ENCODE assay signal across 12 cellular contexts in genomic region chr7:77933394-77933793, GRCh38.
DNase-seq lines count a peak whose midpoint lies in the region; ATAC-seq and TF ChIP-seq lines count a peak whose summit lies in the region.
"Had no signal": no experiment of that assay in that cellular context is flagged by ENCODE, and none has a peak within 500 bp of the region (broad histone marks: within the 10 kb centered on the region; RNA-seq: fewer than 3 reads in every experiment).

No MANE protein-coding gene starts in this region.

- H3K27ac ChIP-seq in SJSA1 = peak overlapping the region; percentile 62
- H3K27ac ChIP-seq: BLaER1 treated with 17β-estradiol and CSF1 and Interleukin-3, amounts not matched to agents 10 nM and 100 nM; skin epidermis had no signal

- no peaks in the 10 kb centered on the region for H3K9me3 ChIP-seq in SJSA1 (replicated peaks)
- H3K9me3 ChIP-seq: BLaER1 treated with 17β-estradiol and CSF1 and Interleukin-3, amounts not matched to agents 10 nM and 100 nM had no signal

- H3K4me3 ChIP-seq in SJSA1 (no peak overlapping the region), fibroblast of villous mesenchyme (ENCODE audit: low read depth, low read length) (no peak overlapping the region)
- H3K4me3 ChIP-seq: BLaER1 treated with 17β-estradiol and CSF1 and Interleukin-3, amounts not matched to agents 10 nM and 100 nM; skin epidermis had no signal

- DNase-seq in A172 (ENCODE audit: low spot score) (peak; percentile 70), GM04503 (ENCODE audit: low read depth) (peak; percentile 24), SJSA1 (ENCODE audit: low read depth in 1 of 2, low spot score in 2 of 2) (peak in 1 of 2 experiments; percentile 59), fibroblast of villous mesenchyme (ENCODE audit: low read depth) (peak; percentile 54), NCI-H1417 (lab: John Stamatoyannopoulos, UW) (no peak), natural killer cell (no peak), NCI-H1930 (lab: John Stamatoyannopoulos, UW) (no peak)
- DNase-seq: cortex of kidney, hippocampal formation had no signal

- no peaks in the 10 kb centered on the region; the same call in 1 of the 2 replicates for H3K36me3 ChIP-seq in SJSA1

- no peaks in the 10 kb centered on the region for H3K27me3 ChIP-seq in SJSA1 (replicated peaks)
- H3K27me3 ChIP-seq: BLaER1 treated with 17β-estradiol and CSF1 and Interleukin-3, amounts not matched to agents 10 nM and 100 nM had no signal

- peaks cover 6% of the 10 kb centered on the region in 2 donors for H3K4me1 Mint-ChIP-seq in natural killer cell

- no peak overlapping the region for H3K27ac Mint-ChIP-seq in natural killer cell

- H3K36me3 Mint-ChIP-seq in natural killer cell = peaks cover 5% of the 10 kb centered on the region

- H3K9me3 Mint-ChIP-seq in natural killer cell = no peaks in the 10 kb centered on the region

- intact Hi-C loops in natural killer cell (cut with micrococcal nuclease) = no loop called here

- no peak overlapping the region for H3K4me3 Mint-ChIP-seq in natural killer cell

- no peaks in the 10 kb centered on the region for H3K27me3 Mint-ChIP-seq in natural killer cell (ENCODE audit: low read depth in 2 of 2)

- ATAC-seq in HG02870 (IDR thresholded peaks at IDR 0.05; ENCODE audit: unreplicated experiment) = no peak
- no peak for ATAC-seq in natural killer cell

- peaks cover 21% of the 10 kb centered on the region for H3K4me1 ChIP-seq in SJSA1 (replicated peaks)

- TF ChIP-seq CTCF in fibroblast of villous mesenchyme (IDR thresholded peaks at IDR 0.05; ENCODE audit: insufficient read depth, low read depth, low read length) = no peak
- TF ChIP-seq CTCF in natural killer cell (IDR thresholded peaks at IDR 0.05) = no peak

Comparison
In these comparisons a context has a peak if more than half of its experiments do, and no peak if none do; other contexts are left out.
1. DNase-seq: peak in A172 (single experiment), GM04503 (single experiment) and fibroblast of villous mesenchyme (single experiment); none in NCI-H1417 (0 of 3), natural killer cell (single experiment) and NCI-H1930 (0 of 2).